In the genomic region with DNA sequence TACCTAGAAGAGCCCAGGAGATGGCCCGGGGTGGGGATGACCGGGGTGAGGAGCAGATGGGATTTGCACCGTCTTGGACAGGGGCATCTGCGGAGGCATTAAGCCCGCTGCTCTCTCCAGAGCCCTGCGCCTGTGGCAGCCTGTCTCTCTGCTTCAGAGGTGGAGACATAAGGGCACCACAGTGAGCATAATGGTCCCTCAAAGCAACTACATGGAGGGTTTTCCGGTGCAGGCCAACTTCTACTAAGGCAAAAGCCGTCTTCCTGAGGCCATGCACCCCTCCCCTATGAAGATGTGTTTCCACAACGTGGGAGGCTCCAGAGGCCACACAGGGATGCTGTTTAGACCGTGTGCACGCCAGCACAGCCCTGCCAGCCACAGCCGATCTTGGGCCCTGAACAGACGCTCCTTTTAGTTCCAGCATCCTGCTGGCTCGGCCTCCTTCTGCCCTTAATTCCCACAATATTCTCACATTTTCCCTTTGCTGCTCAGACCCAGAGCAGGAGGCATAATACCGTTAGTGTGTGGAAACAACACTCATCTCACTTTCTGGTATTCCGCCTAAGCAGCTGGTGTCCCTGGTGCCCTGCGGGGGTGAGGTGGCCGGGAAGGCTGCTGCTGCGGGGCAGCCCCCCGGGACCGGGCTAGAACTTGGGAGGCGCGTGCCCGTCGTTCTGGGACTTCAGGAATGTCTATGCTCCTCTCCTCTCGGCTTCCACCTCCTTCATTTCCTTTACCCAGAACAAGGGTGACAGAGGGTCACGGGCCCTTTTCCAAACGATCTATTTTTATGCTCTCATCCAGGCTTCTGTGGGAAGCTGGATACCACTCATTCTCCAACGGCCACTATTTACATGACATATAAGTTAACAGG, we compare ENCODE assay signal across 10 cellular contexts.
DNase-seq lines count a peak whose midpoint lies in the region; ATAC-seq and TF ChIP-seq lines count a peak whose summit lies in the region.
"Had no signal": no experiment of that assay in that cellular context is flagged by ENCODE, and none has a peak within 500 bp of the region (broad histone marks: within the 10 kb centered on the region; RNA-seq: fewer than 3 reads in every experiment).

No MANE protein-coding gene starts in this region.

- H3K9ac ChIP-seq in adipocyte (ENCODE audit: low read length) = peak overlapping the region; percentile 57

- DNase-seq in AG09309 (ENCODE audit: low read depth) (peak; percentile 17), adipocyte (ENCODE audit: low read depth) (peak; percentile 64), heart left ventricle (peak; percentile 63 to 78 (median 66)), progenitor cell of endocrine pancreas (ENCODE audit: low spot score, unreplicated experiment) (no peak), NOMO-1 treated with DMSO at 0.1 percent for 48 hours (lab: John Stamatoyannopoulos, UW; ENCODE audit: unreplicated experiment) (no peak), GM13976 (ENCODE audit: low spot score) (no peak)
- no peak for DNase-seq in stimulated activated CD4-positive, alpha-beta T cell treated with anti-CD3 and anti-CD28 coated beads, Interleukin-4, amount 100 ng/mL, for 24 hours
- DNase-seq: foreskin keratinocyte, SHP77 had no signal

- peaks cover 29% of the 10 kb centered on the region for H3K4me1 Mint-ChIP-seq in progenitor cell of endocrine pancreas (ENCODE audit: low read depth)

- H3K27me3 ChIP-seq in adipocyte (replicated peaks; ENCODE audit: control insufficient read depth, insufficient read depth, low read length) (no peaks in the 10 kb centered on the region), heart left ventricle (no peaks in the 10 kb centered on the region)
- H3K27me3 ChIP-seq: foreskin keratinocyte had no signal

- H3K36me3 Mint-ChIP-seq in progenitor cell of endocrine pancreas (ENCODE audit: insufficient read depth) = peaks cover 30% of the 10 kb centered on the region

- H3K4me1 ChIP-seq in adipocyte (ENCODE audit: control insufficient read depth, insufficient read depth, low read length) = peaks cover 18% of the 10 kb centered on the region
- peaks cover 0 to 74% (median 46%) of the 10 kb centered on the region in 12 donors for H3K4me1 ChIP-seq in heart left ventricle
- H3K4me1 ChIP-seq: foreskin keratinocyte had no signal

- peak overlapping the region; percentile 42 for H3K27ac Mint-ChIP-seq in progenitor cell of endocrine pancreas

- peaks cover 19% of the 10 kb centered on the region for H3K36me3 ChIP-seq in adipocyte (ENCODE audit: control insufficient read depth, insufficient read depth, low read length, severe bottlenecking)
- peaks cover 0 to 33% (median 4%) of the 10 kb centered on the region in 9 donors for H3K36me3 ChIP-seq in heart left ventricle

- ATAC-seq in heart left ventricle (peak; percentile 47 to 86 (median 76)), GM21526 (IDR thresholded peaks at IDR 0.05; ENCODE audit: low FRiP score, unreplicated experiment) (no peak)
- ATAC-seq: foreskin keratinocyte had no signal

- H3K9me3 ChIP-seq in adipocyte (ENCODE audit: control insufficient read depth, low read length) (peaks cover 3% of the 10 kb centered on the region), heart left ventricle (no peaks in the 10 kb centered on the region)

- peak overlapping the region; percentile 41 to 87 (median 79) for H3K27ac ChIP-seq in heart left ventricle
- H3K27ac ChIP-seq: foreskin keratinocyte had no signal

- H3K27me3 Mint-ChIP-seq in progenitor cell of endocrine pancreas = no peaks in the 10 kb centered on the region

- intact Hi-C loops in heart left ventricle (cut with DNase I) = no loop called here

- in situ Hi-C loops in GM13976 (cut with MboI; ENCODE audit: low sequenced_read_pairs, unreplicated experiment) = no loop called here

- 26 to 35% (median 28%) methylated on average over 25 to 29 of the region's 29 CpGs for WGBS in heart left ventricle, 4 donors

- TF ChIP-seq POLR2A in heart left ventricle (IDR thresholded peaks at IDR 0.05) = no peak

- H3K4me3 ChIP-seq in AG09309 (ENCODE audit: control insufficient read depth, low read depth, low read length) = no peak overlapping the region
- peak overlapping the region; percentile 50 for H3K4me3 ChIP-seq in adipocyte (ENCODE audit: low read length)
- peak overlapping the region in 7 of 12 donors; percentile 17 to 35 (median 27) for H3K4me3 ChIP-seq in heart left ventricle

- TF ChIP-seq CTCF in AG09309 (IDR thresholded peaks at IDR 0.05; ENCODE audit: control insufficient read depth, insufficient read depth, low read depth, low read length, missing control alignments) (no peak), heart left ventricle (IDR thresholded peaks at IDR 0.05) (no peak), progenitor cell of endocrine pancreas (IDR thresholded peaks at IDR 0.05; ENCODE audit: unreplicated experiment) (no peak), GM13976 (IDR thresholded peaks at IDR 0.05; ENCODE audit: borderline replicate concordance, control extremely low read depth, extremely low read depth, insufficient read depth, missing control alignments) (no peak)

- H3K9me3 Mint-ChIP-seq in progenitor cell of endocrine pancreas (ENCODE audit: low read depth) = peaks cover 3% of the 10 kb centered on the region

- no peak overlapping the region for H3K4me3 Mint-ChIP-seq in progenitor cell of endocrine pancreas (ENCODE audit: low read depth)

Comparison
In these comparisons a context has a peak if more than half of its experiments do, and no peak if none do; other contexts are left out.
1. DNase-seq: peak in AG09309 (single experiment), adipocyte (single experiment) and heart left ventricle (5 of 5); none in progenitor cell of endocrine pancreas (single experiment), NOMO-1 treated with DMSO at 0.1 percent for 48 hours (single experiment), stimulated activated CD4-positive, alpha-beta T cell treated with anti-CD3 and anti-CD28 coated beads, Interleukin-4, amount 100 ng/mL, for 24 hours (single experiment) and GM13976 (single experiment).